9 cellular contexts compared by ENCODE assay signal in the genomic region with DNA sequence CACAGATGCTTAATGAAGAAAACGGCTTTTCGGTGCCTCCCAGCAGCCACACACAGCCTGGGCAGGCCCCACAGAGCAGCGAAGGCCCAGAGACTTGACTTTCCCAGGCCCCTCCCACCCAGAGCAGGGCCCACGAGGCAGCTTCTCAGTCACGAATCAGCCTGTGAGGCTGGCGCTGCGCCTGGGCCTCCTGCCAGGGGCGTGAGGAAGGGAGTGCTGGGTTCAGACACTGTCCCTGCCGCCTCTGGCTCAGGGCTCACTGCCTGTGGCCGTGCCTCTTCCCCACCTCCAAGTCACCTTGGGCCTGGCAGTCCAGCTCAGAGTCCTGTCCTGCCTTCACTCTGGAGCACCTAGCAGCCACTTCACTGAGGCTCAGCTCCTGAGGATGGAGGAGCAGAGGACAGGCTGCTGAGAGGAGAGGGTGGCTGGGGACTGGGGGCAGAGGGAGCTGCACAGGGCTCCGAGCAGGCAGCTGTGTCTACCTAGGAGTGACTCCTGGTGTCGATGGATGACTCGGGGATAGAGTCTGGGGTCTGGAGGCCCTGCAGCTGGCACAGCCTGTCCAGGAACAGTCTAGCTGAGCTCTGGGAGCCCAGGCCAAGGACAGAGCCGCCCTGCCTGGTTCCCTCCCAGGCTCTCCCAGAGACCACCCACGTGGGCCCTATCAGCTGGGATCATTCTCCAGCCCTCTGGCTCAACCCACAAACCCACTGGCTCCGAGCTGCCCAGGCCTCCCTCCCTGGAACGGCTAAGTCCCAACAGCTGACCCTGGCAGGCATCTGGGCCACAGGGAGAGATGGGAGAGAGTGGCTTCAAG. TPM values are rescaled to one million over a fixed set of nuclear protein-coding genes. Genes with fewer than 3 reads are reported as not detected.
DNase-seq lines count a peak whose midpoint lies in the region; ATAC-seq, FAIRE-seq and TF ChIP-seq lines count a peak whose summit lies in the region.
"Had no signal": no experiment of that assay in that cellular context is flagged by ENCODE, and none has a peak within 500 bp of the region (broad histone marks: within the 10 kb centered on the region; RNA-seq: fewer than 3 reads in every experiment).

No MANE protein-coding gene starts in this region.

- H3K27me3 Mint-ChIP-seq in HFFc6 (ENCODE audit: insufficient read depth): peaks cover 2% of the 10 kb centered on the region
- H3K27me3 Mint-ChIP-seq in activated T-cell treated with anti-CD3 and anti-CD28 coated beads, Interleukin-2, amount 50 U/mL, for 24 hours: no peaks in the 10 kb centered on the region
- H3K27me3 Mint-ChIP-seq in progenitor cell of endocrine pancreas: no peaks in the 10 kb centered on the region

- peak overlapping the region; percentile 79 for H3K27ac Mint-ChIP-seq in HFFc6
- peak overlapping the region; percentile 6 for H3K27ac Mint-ChIP-seq in activated T-cell treated with anti-CD3 and anti-CD28 coated beads, Interleukin-2, amount 50 U/mL, for 24 hours
- no peak overlapping the region for H3K27ac Mint-ChIP-seq in progenitor cell of endocrine pancreas

- H3K4me3 Mint-ChIP-seq in HFFc6 (no peak overlapping the region), progenitor cell of endocrine pancreas (ENCODE audit: low read depth) (no peak overlapping the region)
- H3K4me3 Mint-ChIP-seq in activated T-cell treated with anti-CD3 and anti-CD28 coated beads, Interleukin-2, amount 50 U/mL, for 24 hours: no peak overlapping the region

- H2AFZ ChIP-seq in osteoblast (ENCODE audit: low read length): peak overlapping the region; percentile 86

- TF ChIP-seq CTCF in HFFc6 (IDR thresholded peaks at IDR 0.05): no peak
- no peak for TF ChIP-seq CTCF in osteoblast (IDR thresholded peaks at IDR 0.05; ENCODE audit: extremely low read depth, low read depth, low read length)
- no peak for TF ChIP-seq CTCF in progenitor cell of endocrine pancreas (IDR thresholded peaks at IDR 0.05; ENCODE audit: unreplicated experiment)

- no peaks in the 10 kb centered on the region for H3K79me2 ChIP-seq in osteoblast (ENCODE audit: insufficient read depth, low read length)

- peaks cover 42% of the 10 kb centered on the region for H3K4me1 Mint-ChIP-seq in HFFc6 (ENCODE audit: low read depth)
- peaks cover 49% of the 10 kb centered on the region for H3K4me1 Mint-ChIP-seq in activated T-cell treated with anti-CD3 and anti-CD28 coated beads, Interleukin-2, amount 50 U/mL, for 24 hours (ENCODE audit: low read depth)
- peaks cover 5% of the 10 kb centered on the region for H3K4me1 Mint-ChIP-seq in progenitor cell of endocrine pancreas (ENCODE audit: low read depth)

- no peak overlapping the region for H3K4me2 ChIP-seq in osteoblast (ENCODE audit: insufficient read depth, low read length)

- no peaks in the 10 kb centered on the region for H3K27me3 ChIP-seq in osteoblast (ENCODE audit: insufficient read depth, low read length)

- DNase-seq in AG20443 (ENCODE audit: low spot score) (peak; percentile 97), HFFc6 (peak; percentile 81), frontal cortex (ENCODE audit: low spot score in 2 of 2) (peak; percentile 58 to 82), osteoblast (ENCODE audit: insufficient read length, low spot score, missing footprints) (peak; percentile 99), progenitor cell of endocrine pancreas (ENCODE audit: low spot score, unreplicated experiment) (no peak)
- no peak for DNase-seq in activated T-cell treated with anti-CD3 and anti-CD28 coated beads, Interleukin-2, amount 50 U/mL, for 24 hours

- no peaks in the 10 kb centered on the region for H4K20me1 ChIP-seq in osteoblast (ENCODE audit: insufficient read depth, low read length)

- H3K9me3 Mint-ChIP-seq in HFFc6: no peaks in the 10 kb centered on the region
- H3K9me3 Mint-ChIP-seq in activated T-cell treated with anti-CD3 and anti-CD28 coated beads, Interleukin-2, amount 50 U/mL, for 24 hours: no peaks in the 10 kb centered on the region
- no peaks in the 10 kb centered on the region for H3K9me3 Mint-ChIP-seq in progenitor cell of endocrine pancreas (ENCODE audit: low read depth)

- peaks cover 44% of the 10 kb centered on the region for H3K4me1 ChIP-seq in osteoblast (ENCODE audit: insufficient read depth, low read length)

- H3K9me3 ChIP-seq in osteoblast (ENCODE audit: low read depth, low read length): no peaks in the 10 kb centered on the region

- ATAC-seq in GM18867 (IDR thresholded peaks at IDR 0.05; ENCODE audit: unreplicated experiment): no peak
- ATAC-seq in GM18511 (IDR thresholded peaks at IDR 0.05; ENCODE audit: unreplicated experiment): no peak

- H3K27ac ChIP-seq in osteoblast (ENCODE audit: low read depth, low read length): peak overlapping the region; percentile 91

- no peaks in the 10 kb centered on the region for H3K36me3 Mint-ChIP-seq in HFFc6 (ENCODE audit: low read depth)
- no peaks in the 10 kb centered on the region for H3K36me3 Mint-ChIP-seq in activated T-cell treated with anti-CD3 and anti-CD28 coated beads, Interleukin-2, amount 50 U/mL, for 24 hours (ENCODE audit: low read depth)
- no peaks in the 10 kb centered on the region for H3K36me3 Mint-ChIP-seq in progenitor cell of endocrine pancreas (ENCODE audit: insufficient read depth)

- no peak for FAIRE-seq in frontal cortex (lab: Jason Lieb, UNC)
- FAIRE-seq: colon had no signal

- no peaks in the 10 kb centered on the region for H3K36me3 ChIP-seq in osteoblast (ENCODE audit: insufficient read depth, low read length)

- H3K4me3 ChIP-seq in osteoblast (ENCODE audit: insufficient read depth, low read length): no peak overlapping the region

RNA-seq across cellular contexts. Expression of a gene that starts 36.4 kb away (rescaled TPM):
- total RNA-seq in HFFc6 (2021; fragmentation: NEBNext Ultra II Directional; extraction: Animal tissue kit (Norgen Biotek cat#: 25700)): 100 to 1,000 TPM in 5 of 6 experiments, 10 to 100 TPM in 1; 90.1 to 128 (median 116) TPM
- total RNA-seq in frontal cortex (20.0 TPM), osteoblast (64.5 and 86.9 TPM in 2 replicates), progenitor cell of endocrine pancreas (38.4 and 42.5 TPM in 2 replicates)

Comparison
In these comparisons a context has a peak if more than half of its experiments do, and no peak if none do; other contexts are left out.
1. DNase-seq: peak in AG20443 (single experiment), HFFc6 (single experiment), frontal cortex (2 of 2) and osteoblast (single experiment); none in activated T-cell treated with anti-CD3 and anti-CD28 coated beads, Interleukin-2, amount 50 U/mL, for 24 hours (single experiment) and progenitor cell of endocrine pancreas (single experiment).